In genomic region chr12:79690156-79690605, GRCh38 we compare ENCODE assay signal across 7 cellular contexts. TPM values are rescaled to one million over a fixed set of nuclear protein-coding genes. Genes with fewer than 3 reads are reported as not detected.
DNase-seq lines count a peak whose midpoint lies in the region; ATAC-seq and TF ChIP-seq lines count a peak whose summit lies in the region.

No MANE protein-coding gene starts in this region.

- H3K27ac ChIP-seq in right atrium auricular region = peak overlapping the region; percentile 85 to 93

- peak; percentile 27 for DNase-seq in GDM1 (lab: John Stamatoyannopoulos, UW)
- DNase-seq in activated B cell treated with CpG ODN at 0.5 μM for 24 hours = peak; percentile 67
- DNase-seq in right atrium auricular region (ENCODE audit: low spot score) = no peak
- DNase-seq in skeletal muscle cell (ENCODE audit: low read depth) = no peak
- no peak for DNase-seq in mucosa of gallbladder (ENCODE audit: low spot score)

- TF ChIP-seq CTCF in activated B cell treated with CpG ODN at 0.5 μM for 24 hours (IDR thresholded peaks at IDR 0.05) (no peak), right atrium auricular region (IDR thresholded peaks at IDR 0.05) (no peak)

- no peaks in the 10 kb centered on the region for H3K36me3 ChIP-seq in right atrium auricular region

- no peaks in the 10 kb centered on the region for H3K27me3 ChIP-seq in right atrium auricular region

- ATAC-seq in GM19455 (IDR thresholded peaks at IDR 0.05; ENCODE audit: unreplicated experiment) = peak; percentile 42
- peak; percentile 23 for ATAC-seq in HG03460 (IDR thresholded peaks at IDR 0.05; ENCODE audit: unreplicated experiment)
- peak; percentile 20 for ATAC-seq in activated B cell treated with CpG ODN at 0.5 μM for 24 hours (ENCODE audit: low read depth)

- H3K9me3 ChIP-seq in right atrium auricular region = no peaks in the 10 kb centered on the region

- H3K27me3 Mint-ChIP-seq in activated B cell treated with CpG ODN at 0.5 μM for 24 hours = no peaks in the 10 kb centered on the region

- peaks cover 2% of the 10 kb centered on the region for H3K36me3 Mint-ChIP-seq in activated B cell treated with CpG ODN at 0.5 μM for 24 hours (ENCODE audit: low read depth)

- H3K4me1 Mint-ChIP-seq in activated B cell treated with CpG ODN at 0.5 μM for 24 hours = peaks cover 39% of the 10 kb centered on the region

- H3K4me1 ChIP-seq in right atrium auricular region = peaks cover 0 to 14% of the 10 kb centered on the region in 2 donors

- peak overlapping the region; percentile 91 for H3K4me3 Mint-ChIP-seq in activated B cell treated with CpG ODN at 0.5 μM for 24 hours

- intact Hi-C loops in activated B cell treated with CpG ODN at 0.5 μM for 24 hours (cut with micrococcal nuclease) = loop anchor here (1.0 to 5.0 kb wide), 6 partner anchors 17 to 245 kb away; partner anchors contain the start of gene PPP1R12A

- no peaks in the 10 kb centered on the region for H3K9me3 Mint-ChIP-seq in activated B cell treated with CpG ODN at 0.5 μM for 24 hours

- peak overlapping the region; percentile 79 for H3K27ac Mint-ChIP-seq in activated B cell treated with CpG ODN at 0.5 μM for 24 hours

- POLR2A ChIA-PET in activated B cell treated with CpG ODN at 0.5 μM for 24 hours (lab: Charles Lee) = interaction anchor here (0.6 to 1.8 kb wide), 4 partner anchors 17 to 244 kb away, joined by 4 to 8 read pairs (median 6); no protein-coding TSS in a partner anchor

- peak overlapping the region; percentile 79 to 96 for H3K4me3 ChIP-seq in right atrium auricular region
- H3K4me3 ChIP-seq in skeletal muscle cell (ENCODE audit: low read depth, low read length) = peak overlapping the region; percentile 96

- CTCF ChIA-PET in activated B cell treated with CpG ODN at 0.5 μM for 24 hours (lab: Charles Lee) = interaction anchor here (1.0 to 1.8 kb wide), 3 partner anchors 107 to 141 kb away, joined by 3 to 5 read pairs (median 4); no protein-coding TSS in a partner anchor

RNA-seq across cellular contexts. Expression of gene PAWR, which starts 0.6 kb away (rescaled TPM):
- total RNA-seq in activated B cell treated with CpG ODN at 0.5 μM for 24 hours = 50.0 and 53.1 TPM in 2 replicates
- total RNA-seq in right atrium auricular region = 10 to 100 TPM; 14.2 to 24.3 TPM
- total RNA-seq in mucosa of gallbladder = 123 TPM

Comparison
In these comparisons a context has a peak if more than half of its experiments do, and no peak if none do; other contexts are left out.
1. DNase-seq: peak in GDM1 (single experiment) and activated B cell treated with CpG ODN at 0.5 μM for 24 hours (single experiment); none in right atrium auricular region (single experiment), skeletal muscle cell (single experiment) and mucosa of gallbladder (single experiment).
2. Peak in every context shown above with its lines, with median percentiles within 50 percentile points of each other: ATAC-seq.